17 cellular contexts compared by ENCODE assay signal in the genomic region with DNA sequence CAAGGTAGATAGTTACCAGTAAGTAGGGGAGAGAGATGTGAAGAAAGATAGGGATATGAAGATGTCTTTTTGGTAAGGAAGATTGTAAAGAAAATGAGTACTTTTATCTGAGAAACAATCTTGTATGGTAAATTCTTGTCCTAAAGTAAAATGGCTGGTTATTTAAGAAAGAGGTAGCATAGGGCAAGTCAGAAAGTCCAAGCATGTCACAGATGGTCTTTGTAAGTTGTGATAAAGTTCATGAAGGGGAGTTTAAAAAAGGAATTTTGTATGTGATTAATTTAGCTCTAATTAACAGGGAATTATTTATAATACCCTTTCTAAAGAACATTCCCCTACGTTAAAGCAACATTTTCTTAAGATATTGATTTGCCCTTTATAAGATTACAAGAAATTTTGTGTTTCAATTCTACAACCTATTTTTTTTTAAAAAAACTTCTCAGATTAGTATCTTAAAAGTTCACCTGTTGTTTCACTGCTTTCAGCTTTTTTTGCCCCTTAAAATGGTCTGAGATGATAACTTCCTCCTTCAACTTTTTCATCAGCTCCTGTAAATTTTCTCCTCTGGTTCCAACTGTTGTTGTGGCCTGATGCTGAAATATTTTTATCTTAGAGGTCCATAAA. TPM values are rescaled to one million over a fixed set of nuclear protein-coding genes. Genes with fewer than 3 reads are reported as not detected.
DNase-seq lines count a peak whose midpoint lies in the region; ATAC-seq, FAIRE-seq and TF ChIP-seq lines count a peak whose summit lies in the region.
"Had no signal": no experiment of that assay in that cellular context is flagged by ENCODE, and none has a peak within 500 bp of the region (broad histone marks: within the 10 kb centered on the region; RNA-seq: fewer than 3 reads in every experiment).

No MANE protein-coding gene starts in this region.

- H3K4me1 ChIP-seq in Karpas-422 (ENCODE audit: low read length) (no peaks in the 10 kb centered on the region), K562 (replicated peaks in 1 of 2; ENCODE audit: control insufficient read depth in 2 of 2, insufficient read depth in 2 of 2, low read length in 2 of 2) (no peaks in the 10 kb centered on the region), mesenchymal stem cell (ENCODE audit: control insufficient read depth, insufficient read depth, low read depth, low read length) (no peaks in the 10 kb centered on the region)

- H3K4me3 ChIP-seq in Karpas-422 (ENCODE audit: low read length) (no peak overlapping the region), K562 (no peak overlapping the region), mesenchymal stem cell (ENCODE audit: insufficient read depth in 1 of 2, low read depth in 1 of 2, low read length in 2 of 2) (no peak overlapping the region)

- no peak overlapping the region for H2BK15ac ChIP-seq in mesenchymal stem cell (ENCODE audit: low read depth, poor library complexity, severe bottlenecking)

- H3K79me2 ChIP-seq in Karpas-422 (ENCODE audit: low read length) (no peaks in the 10 kb centered on the region), K562 (ENCODE audit: control insufficient read depth, insufficient read depth, low read length) (no peaks in the 10 kb centered on the region)

- no peak overlapping the region for H3K27ac ChIP-seq in Karpas-422 (ENCODE audit: low read length)
- H3K27ac ChIP-seq in K562 (ENCODE audit: extremely low read depth, low read depth, low read length): no peak overlapping the region
- H3K27ac ChIP-seq in mesenchymal stem cell (ENCODE audit: low read length, poor library complexity, severe bottlenecking): no peak overlapping the region
- H3K27ac ChIP-seq: 22Rv1 had no signal

- TF ChIP-seq EP300 in K562 (IDR thresholded peaks at IDR 0.05; ENCODE audit: low read length): no peak

- no peak overlapping the region for H3K18ac ChIP-seq in mesenchymal stem cell (ENCODE audit: low read depth in 1 of 2, low read length in 2 of 2)

- no peak overlapping the region for H3K4me3 Mint-ChIP-seq in T-cell

- H3K9me1 ChIP-seq in K562 (ENCODE audit: control insufficient read depth, insufficient read depth, low read length): no peaks in the 10 kb centered on the region

- H3K23ac ChIP-seq in mesenchymal stem cell (ENCODE audit: low read length in 2 of 2): no peak overlapping the region

- DNase-seq in DMS 273 (lab: John Stamatoyannopoulos, UW; ENCODE audit: unreplicated experiment) (peak; percentile 36), DMS 273 treated with DMSO at 0.1 percent for 48 hours (lab: John Stamatoyannopoulos, UW) (no peak), Karpas-422 (peak; percentile 50), K562 (ENCODE audit: extremely low read depth in 1 of 4, low spot score in 3 of 4) (no peak), mesenchymal stem cell (peak; percentile 11), T-cell (no peak), SHP77 treated with DMSO at 0.1 percent for 48 hours (lab: John Stamatoyannopoulos, UW) (no peak)
- DNase-seq: C1 segment of cervical spinal cord, DMS79 treated with DMSO at 0.1 percent for 48 hours, GDM1, NCI-H1092, NCI-H345, NCI-H69 had no signal

- H2BK12ac ChIP-seq in mesenchymal stem cell (ENCODE audit: low read length in 2 of 2): no peak overlapping the region

- H3K27ac Mint-ChIP-seq in T-cell: no peak overlapping the region

- TF ChIP-seq POLR2A in K562 (conservative IDR thresholded peaks at IDR 0.05): no peak

- H2BK120ac ChIP-seq in mesenchymal stem cell (ENCODE audit: low read depth, low read length): no peak overlapping the region

- H2BK5ac ChIP-seq in mesenchymal stem cell (ENCODE audit: low read depth, low read length, poor library complexity, severe bottlenecking): no peak overlapping the region

- H3K9me3 ChIP-seq in Karpas-422 (ENCODE audit: low read length): peaks cover 28% of the 10 kb centered on the region
- H3K9me3 ChIP-seq in K562 (replicated peaks; ENCODE audit: control insufficient read depth, insufficient read depth, low read depth, low read length): no peaks in the 10 kb centered on the region
- peaks cover 26% of the 10 kb centered on the region for H3K9me3 ChIP-seq in mesenchymal stem cell (ENCODE audit: control insufficient read depth, low read length)

- H3K36me3 ChIP-seq in Karpas-422 (ENCODE audit: insufficient read depth, low read length): no peaks in the 10 kb centered on the region
- H3K36me3 ChIP-seq in K562 (ENCODE audit: control insufficient read depth, insufficient read depth, low read length): no peaks in the 10 kb centered on the region
- no peaks in the 10 kb centered on the region for H3K36me3 ChIP-seq in mesenchymal stem cell (ENCODE audit: control insufficient read depth in 1 of 2, insufficient read depth in 2 of 2, low read depth in 1 of 2, low read length in 2 of 2)

- H3K4me1 Mint-ChIP-seq in T-cell: no peaks in the 10 kb centered on the region

- POLR2A ChIA-PET in K562 (lab: Yijun Ruan, JAX): no interaction called here
- POLR2A ChIA-PET in T-cell (lab: Charles Lee): no interaction called here

- H3K79me1 ChIP-seq in mesenchymal stem cell (replicated peaks; ENCODE audit: low read length, poor library complexity, severe bottlenecking): no peaks in the 10 kb centered on the region

- no peaks in the 10 kb centered on the region for H3K36me3 Mint-ChIP-seq in T-cell

- H2AFZ ChIP-seq in Karpas-422 (ENCODE audit: low read length) (no peak overlapping the region), K562 (ENCODE audit: low read depth, low read length) (no peak overlapping the region), mesenchymal stem cell (ENCODE audit: low read depth, low read length) (no peak overlapping the region)

- no TSS peak for BruUV-seq in K562 (replicated peaks; lab: Mats Ljungman, UMichigan)

- no peak overlapping the region for H3K14ac ChIP-seq in mesenchymal stem cell (ENCODE audit: low read length in 2 of 2)

- no peak overlapping the region for H3K4ac ChIP-seq in mesenchymal stem cell (ENCODE audit: low read depth in 1 of 2, low read length in 2 of 2)

- peaks cover 16 to 18% of the 10 kb centered on the region in 2 donors for H3K27me3 Mint-ChIP-seq in T-cell

- no peaks in the 10 kb centered on the region for H3K9me2 ChIP-seq in Karpas-422 (replicated peaks; ENCODE audit: insufficient read depth, low read length)

- TF ChIP-seq RAD21 in K562 (CRISPR knock-in tag; conservative IDR thresholded peaks at IDR 0.05 in 1 of 2, IDR thresholded peaks at IDR 0.05 in 1 of 2): no peak

- H2AK5ac ChIP-seq in mesenchymal stem cell (ENCODE audit: low read length, severe bottlenecking): no peak overlapping the region

- TF ChIP-seq CTCF in K562 (IDR thresholded peaks at IDR 0.05 in 2 of 3, conservative IDR thresholded peaks at IDR 0.05 in 1 of 3; ENCODE audit: insufficient read depth in 2 of 3, low read depth in 1 of 3, low read length in 3 of 3): no peak

- FAIRE-seq in K562 (lab: Jason Lieb, UNC): no peak
- FAIRE-seq: GM12892, H54 had no signal

- ATAC-seq in K562: no peak
- ATAC-seq in HG03045 (IDR thresholded peaks at IDR 0.05; ENCODE audit: unreplicated experiment): no peak
- ATAC-seq in T-cell (replicated peaks in 1 of 4): no peak

- WGBS in K562 (ENCODE audit: insufficient coverage, low coverage, missing lambda C conversion rate): 0% methylated on average over 1 of the region's 1 CpG
- WGBS in mesenchymal stem cell: no CpG with 5 or more reads among the region's 1 CpG

- CTCF ChIA-PET in K562 (lab: Yijun Ruan, JAX; ENCODE audit: low intra/inter-chr PET ratio) (no interaction called here), T-cell (lab: Charles Lee) (no interaction called here)

- in situ Hi-C loops in K562 (cut with MboI): no loop called here

- H3K9me3 Mint-ChIP-seq in T-cell: peaks cover 3 to 10% (median 9%) of the 10 kb centered on the region in 3 donors

- H4K91ac ChIP-seq in mesenchymal stem cell (ENCODE audit: low read length): no peak overlapping the region

- no peak overlapping the region for H3K4me2 ChIP-seq in Karpas-422 (ENCODE audit: low read depth, low read length, poor library complexity, severe bottlenecking)
- no peak overlapping the region for H3K4me2 ChIP-seq in K562 (ENCODE audit: insufficient read depth, low read length)
- no peak overlapping the region for H3K4me2 ChIP-seq in mesenchymal stem cell (ENCODE audit: low read length, poor library complexity, severe bottlenecking)

- no peak overlapping the region for H3K9ac ChIP-seq in Karpas-422 (ENCODE audit: low read length)
- H3K9ac ChIP-seq in K562 (ENCODE audit: insufficient read depth in 1 of 2, low read depth in 2 of 2, low read length in 2 of 2): no peak overlapping the region
- H3K9ac ChIP-seq in mesenchymal stem cell (ENCODE audit: low read length): no peak overlapping the region

- no peaks in the 10 kb centered on the region for H3K27me3 ChIP-seq in Karpas-422 (ENCODE audit: low read length)
- H3K27me3 ChIP-seq in K562 (ENCODE audit: control insufficient read depth in 2 of 2, insufficient read depth in 2 of 2, low read length in 2 of 2): no peaks in the 10 kb centered on the region
- no peaks in the 10 kb centered on the region for H3K27me3 ChIP-seq in mesenchymal stem cell (ENCODE audit: control insufficient read depth in 1 of 2, insufficient read depth in 1 of 2, low read length in 2 of 2)

- no peak overlapping the region for H4K8ac ChIP-seq in mesenchymal stem cell (ENCODE audit: low read length)

- H4K20me1 ChIP-seq in Karpas-422 (ENCODE audit: insufficient read depth, low read depth, low read length): no peaks in the 10 kb centered on the region
- no peaks in the 10 kb centered on the region for H4K20me1 ChIP-seq in K562 (replicated peaks; ENCODE audit: control insufficient read depth, insufficient read depth, low read length)

- intact Hi-C loops in K562 (cut with micrococcal nuclease): no loop called here

RNA-seq across cellular contexts. Expression of a gene that starts 16.2 kb away (rescaled TPM):
- total RNA-seq in Karpas-422 (2014; rRNA removed; shearing (Covaris generic); ENCODE audit: low replicate concordance): not detected in 2 replicates
- total RNA-seq in K562 (2011; cell fraction: chromatin; rRNA removed; ENCODE audit: low replicate concordance): not detected in 2 replicates
- not detected in 2 replicates for total RNA-seq in K562 (2011; cell fraction: nucleolus; rRNA removed)
- total RNA-seq in K562 (2011; cell fraction: nucleoplasm; rRNA removed): not detected in 2 replicates
- total RNA-seq in K562 (2014; rRNA removed) (not detected in 2 replicates), K562 (2014; rRNA removed; fragmentation: Illumina TruSeq; extraction: Trizol) (not detected in 2 replicates), K562 (2015; rRNA removed; fragmentation: Illumina TruSeq; extraction: Trizol) (not detected in 2 replicates), K562 (2021) (not detected in 2 replicates), T-cell (not detected)
- polyA plus RNA-seq in K562 (2011; rRNA removed) (not detected in 2 replicates), K562 (2014; fragmentation: Illumina TruSeq; extraction: Trizol) (not detected in 2 replicates), K562 (2014; fragmentation: Nextera tagmentation; extraction: Ambion mirVana) (not detected), K562 (2014; rRNA removed) (not detected in 2 replicates)
- not detected in 2 replicates for polyA plus RNA-seq in K562 (2011; cell fraction: cytosol; rRNA removed)
- polyA plus RNA-seq in K562 (2011; cell fraction: nucleus; rRNA removed): not detected in 2 replicates
- polyA plus RNA-seq in K562 (2012): not detected in 2 replicates
- not detected in 2 replicates for polyA minus RNA-seq in K562 (2011; rRNA and poly(A)+ RNA removed)
- not detected in 2 replicates for polyA minus RNA-seq in K562 (2011; cell fraction: cytosol; rRNA and poly(A)+ RNA removed)
- not detected in 2 replicates for polyA minus RNA-seq in K562 (2011; cell fraction: nucleus; rRNA and poly(A)+ RNA removed)
- polyA plus RNA-seq in mesenchymal stem cell (2013, experiment 1 of 2): not detected
- not detected for polyA plus RNA-seq in mesenchymal stem cell (2013, experiment 2 of 2)

RNA-seq across cellular contexts. Expression of a gene that starts 41.3 kb away (rescaled TPM):
- not detected in 2 replicates for total RNA-seq in Karpas-422 (2014; rRNA removed; shearing (Covaris generic); ENCODE audit: low replicate concordance)
- not detected in 2 replicates for total RNA-seq in K562 (2011; cell fraction: chromatin; rRNA removed; ENCODE audit: low replicate concordance)
- total RNA-seq in K562 (2011; cell fraction: nucleolus; rRNA removed): not detected in 2 replicates
- not detected in 2 replicates for total RNA-seq in K562 (2011; cell fraction: nucleoplasm; rRNA removed)
- total RNA-seq in K562 (2014; rRNA removed): not detected in 2 replicates
- total RNA-seq in K562 (2014; rRNA removed; fragmentation: Illumina TruSeq; extraction: Trizol): not detected in 2 replicates
- total RNA-seq in K562 (2015; rRNA removed; fragmentation: Illumina TruSeq; extraction: Trizol): not detected in 2 replicates
- not detected in 2 replicates for total RNA-seq in K562 (2021)
- not detected in 2 replicates for polyA plus RNA-seq in K562 (2011; rRNA removed)
- not detected in 2 replicates for polyA plus RNA-seq in K562 (2011; cell fraction: cytosol; rRNA removed)
- not detected in 2 replicates for polyA plus RNA-seq in K562 (2011; cell fraction: nucleus; rRNA removed)
- polyA plus RNA-seq in K562 (2012): not detected in 2 replicates
- polyA plus RNA-seq in K562 (2014; fragmentation: Illumina TruSeq; extraction: Trizol): not detected in 2 replicates
- polyA plus RNA-seq in K562 (2014; fragmentation: Nextera tagmentation; extraction: Ambion mirVana): not detected
- polyA plus RNA-seq in K562 (2014; rRNA removed): not detected in 2 replicates
- polyA minus RNA-seq in K562 (2011; rRNA and poly(A)+ RNA removed): not detected in 2 replicates
- not detected in 2 replicates for polyA minus RNA-seq in K562 (2011; cell fraction: cytosol; rRNA and poly(A)+ RNA removed)
- not detected in 2 replicates for polyA minus RNA-seq in K562 (2011; cell fraction: nucleus; rRNA and poly(A)+ RNA removed)
- not detected for polyA plus RNA-seq in mesenchymal stem cell (2013, experiment 1 of 2)
- polyA plus RNA-seq in mesenchymal stem cell (2013, experiment 2 of 2): not detected
- total RNA-seq in T-cell: not detected

Comparison
In these comparisons a context has a peak if more than half of its experiments do, and no peak if none do; other contexts are left out.
1. DNase-seq: peak in DMS 273 (single experiment), Karpas-422 (single experiment) and mesenchymal stem cell (single experiment); none in DMS 273 treated with DMSO at 0.1 percent for 48 hours (single experiment), K562 (0 of 4), T-cell (0 of 34) and SHP77 treated with DMSO at 0.1 percent for 48 hours (single experiment).